Comparison of ENCODE assay signal across 8 cellular contexts in the genomic region with DNA sequence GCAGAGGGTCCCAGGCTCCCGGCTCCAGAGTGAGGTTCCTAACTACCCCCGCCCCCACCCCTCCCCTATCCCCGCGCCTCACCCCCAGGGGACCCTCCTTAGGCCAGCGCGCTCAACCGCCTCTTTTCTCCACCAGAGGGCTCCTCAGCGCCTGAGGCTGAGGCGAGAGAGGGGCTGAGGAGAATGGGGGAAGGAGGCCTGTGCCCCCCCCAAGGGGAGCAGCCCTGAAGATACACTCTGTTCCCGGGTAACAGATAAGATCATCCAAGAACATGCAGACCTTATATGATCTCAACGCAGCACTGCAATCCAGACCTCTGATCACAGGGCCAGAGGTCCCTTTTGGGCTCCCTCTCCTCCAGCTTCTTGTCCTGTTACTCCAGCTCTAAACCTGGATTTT. TPM values are rescaled to one million over a fixed set of nuclear protein-coding genes. Genes with fewer than 3 reads are reported as not detected.
DNase-seq lines count a peak whose midpoint lies in the region; ATAC-seq and TF ChIP-seq lines count a peak whose summit lies in the region.

No MANE protein-coding gene starts in this region.

- H3F3A ChIP-seq in PC-3 (ENCODE audit: low read length, unreplicated experiment), result no peaks in the 10 kb centered on the region

- no peak overlapping the region for H3K4me3 ChIP-seq in PC-3 (ENCODE audit: low read length)
- H3K4me3 ChIP-seq in ascending aorta, result no peak overlapping the region

- POLR2A ChIA-PET in PC-3 (lab: Charles Lee; ENCODE audit: unreplicated experiment), result no interaction called here

- intact Hi-C loops in PC-3 (cut with micrococcal nuclease), result loop anchor here (5.0 kb wide), 1 partner anchor 271 kb away; no protein-coding TSS in a partner anchor
- intact Hi-C loops in ascending aorta (cut with DNase I), result loop anchor here (2.0 to 5.0 kb wide), 2 partner anchors 272 to 286 kb away; no protein-coding TSS in a partner anchor

- peak; percentile 74 for DNase-seq in GM10266 (ENCODE audit: extremely low spot score)
- DNase-seq in PC-3, result peak; percentile 26
- no peak for DNase-seq in ascending aorta (ENCODE audit: low spot score in 2 of 2)
- peak; percentile 54 for DNase-seq in left kidney (ENCODE audit: low read depth, low spot score)
- DNase-seq in stimulated activated naive CD4-positive, alpha-beta T cell treated with Interleukin-2 at 50 U/mL for 16 hours (lab: John Stamatoyannopoulos, UW), result peak; percentile 5
- DNase-seq in SIG-M5 treated with dmso at 0.1 percent for 504 hours (lab: John Stamatoyannopoulos, UW; ENCODE audit: unreplicated experiment), result no peak
- DNase-seq in DMS153 (lab: John Stamatoyannopoulos, UW), result no peak

- no peak overlapping the region for H3K9ac ChIP-seq in PC-3 (ENCODE audit: low read length)

- H3K79me2 ChIP-seq in PC-3 (ENCODE audit: low read length), result no peaks in the 10 kb centered on the region

- no peak overlapping the region for H3K4me2 ChIP-seq in PC-3 (ENCODE audit: low read length)

- no peaks in the 10 kb centered on the region for H4K20me1 ChIP-seq in PC-3 (ENCODE audit: low read length)

- no peaks in the 10 kb centered on the region for H3K9me2 ChIP-seq in PC-3 (replicated peaks; ENCODE audit: low read length)

- no peak overlapping the region for H3K27ac ChIP-seq in PC-3 (ENCODE audit: low read length)
- no peak overlapping the region for H3K27ac ChIP-seq in ascending aorta

- H3K27me3 ChIP-seq in PC-3 (ENCODE audit: low read length) (no peaks in the 10 kb centered on the region), ascending aorta (no peaks in the 10 kb centered on the region)

- H3K4me1 ChIP-seq in PC-3 (ENCODE audit: insufficient read depth, low read length) (no peaks in the 10 kb centered on the region), ascending aorta (no peaks in the 10 kb centered on the region)

- CTCF ChIA-PET in PC-3 (lab: Charles Lee), result interaction anchor here (0.6 kb wide), 1 partner anchor 278 kb away, joined by 3 read pairs; no protein-coding TSS in a partner anchor

- H3K36me3 ChIP-seq in PC-3 (ENCODE audit: low read depth, low read length) (peaks cover 26% of the 10 kb centered on the region), ascending aorta (peaks cover 0 to 7% of the 10 kb centered on the region in 2 donors)

- BruUV-seq in PC-3 (replicated peaks; lab: Mats Ljungman, UMichigan), result no TSS peak

- ATAC-seq in PC-3 (peak; percentile 60), HG03025 (IDR thresholded peaks at IDR 0.05; ENCODE audit: low FRiP score, unreplicated experiment) (no peak)

- peak; percentile 61 for TF ChIP-seq CTCF in GM10266 (IDR thresholded peaks at IDR 0.05; ENCODE audit: control insufficient read depth, insufficient read depth, low read depth, missing control alignments)
- peak; percentile 75 for TF ChIP-seq CTCF in PC-3 (conservative IDR thresholded peaks at IDR 0.05; ENCODE audit: low read depth, low read length)
- peak in 2 of 3 experiments; percentile 44 to 56 for TF ChIP-seq CTCF in ascending aorta (IDR thresholded peaks at IDR 0.05)

- H2AFZ ChIP-seq in PC-3 (ENCODE audit: low read length), result no peak overlapping the region

- H3K9me3 ChIP-seq in PC-3 (ENCODE audit: low read length), result no peaks in the 10 kb centered on the region
- no peaks in the 10 kb centered on the region for H3K9me3 ChIP-seq in ascending aorta

RNA-seq across cellular contexts. Expression of a gene that starts 43.3 kb away (rescaled TPM):
- total RNA-seq in PC-3 (2014; rRNA removed), result 72.2 and 82.1 TPM in 2 replicates
- 5.4 TPM for total RNA-seq in ascending aorta

Comparison
In these comparisons a context has a peak if more than half of its experiments do, and no peak if none do; other contexts are left out.
1. DNase-seq: peak in GM10266 (single experiment), PC-3 (single experiment), left kidney (single experiment) and stimulated activated naive CD4-positive, alpha-beta T cell treated with Interleukin-2 at 50 U/mL for 16 hours (single experiment); none in ascending aorta (0 of 2), SIG-M5 treated with dmso at 0.1 percent for 504 hours (single experiment) and DMS153 (single experiment).
2. RNA of a gene that starts 43.3 kb away (total RNA-seq): 72.2 to 82.1 TPM in PC-3; 5.4 TPM in ascending aorta (single experiment); every median in the first group is over 10 times any median in the second.
3. Peak in every context shown above with its lines, with median percentiles within 50 percentile points of each other: CTCF ChIP-seq.